14 cellular contexts compared by ENCODE assay signal in genomic region chr5:68249520-68249919, GRCh38. TPM values are rescaled to one million over a fixed set of nuclear protein-coding genes. Genes with fewer than 3 reads are reported as not detected.
DNase-seq lines count a peak whose midpoint lies in the region; ATAC-seq and TF ChIP-seq lines count a peak whose summit lies in the region.
"Had no signal": no experiment of that assay in that cellular context is flagged by ENCODE, and none has a peak within 500 bp of the region (broad histone marks: within the 10 kb centered on the region; RNA-seq: fewer than 3 reads in every experiment).

No MANE protein-coding gene starts in this region.

- no peaks in the 10 kb centered on the region for H3K27me3 Mint-ChIP-seq in MCF 10A (ENCODE audit: insufficient read depth, unreplicated experiment)
- H3K27me3 Mint-ChIP-seq in naive thymus-derived CD8-positive, alpha-beta T cell: no peaks in the 10 kb centered on the region

- H3K27ac ChIP-seq in mammary epithelial cell (ENCODE audit: insufficient read depth, low read depth, low read length) (no peak overlapping the region), breast epithelium (peak overlapping the region; percentile 81 to 86), upper lobe of left lung (peak overlapping the region; percentile 31 to 83 (median 72)), aorta (ENCODE audit: low read depth in 1 of 2, low read length in 2 of 2) (no peak overlapping the region), MM.1S (ENCODE audit: low read length) (no peak overlapping the region)

- POLR2A ChIA-PET in MCF 10A (lab: Yijun Ruan, JAX): interaction anchor here (0.8 to 5.3 kb wide), 6 partner anchors 9 to 756 kb away, joined by 3 to 54 read pairs (median 4); partner anchors contain the start of gene PIK3R1
- POLR2A ChIA-PET in naive thymus-derived CD8-positive, alpha-beta T cell (lab: Charles Lee): interaction anchor here (2.2 kb wide), 1 partner anchor 34 kb away, joined by 18 read pairs; the partner anchor contains the start of gene PIK3R1

- in situ Hi-C loops in mammary epithelial cell (cut with MboI; ENCODE audit: low sequenced_read_pairs in 2 of 2): no loop called here

- no peak for ATAC-seq in naive thymus-derived CD8-positive, alpha-beta T cell
- ATAC-seq in upper lobe of left lung (ENCODE audit: low FRiP score in 2 of 2) (no peak), aorta (ENCODE audit: low FRiP score) (no peak)
- ATAC-seq: SK-N-SH treated with all-trans-retinoic acid at 6 μM for 48 hours had no signal

- H3K4me3 ChIP-seq in mammary epithelial cell (replicated peaks in 1 of 3; ENCODE audit: insufficient read depth in 1 of 3, low read depth in 2 of 3, low read length in 3 of 3): no peak overlapping the region
- H3K4me3 ChIP-seq in breast epithelium: no peak overlapping the region
- H3K4me3 ChIP-seq in upper lobe of left lung: no peak overlapping the region
- H3K4me3 ChIP-seq in aorta (ENCODE audit: low read length in 2 of 2): no peak overlapping the region
- no peak overlapping the region for H3K4me3 ChIP-seq in MM.1S (ENCODE audit: low read length)

- H3K36me3 ChIP-seq in mammary epithelial cell (ENCODE audit: insufficient read depth, low read length) (no peaks in the 10 kb centered on the region), breast epithelium (no peaks in the 10 kb centered on the region), upper lobe of left lung (no peaks in the 10 kb centered on the region), aorta (ENCODE audit: control insufficient read depth in 1 of 2, insufficient read depth in 2 of 2, low read length in 1 of 2) (no peaks in the 10 kb centered on the region), MM.1S (replicated peaks; ENCODE audit: insufficient read depth, low read length) (no peaks in the 10 kb centered on the region)

- TF ChIP-seq EP300 in upper lobe of left lung (IDR thresholded peaks at IDR 0.05): no peak

- peak overlapping the region; percentile 31 for H3K27ac Mint-ChIP-seq in MCF 10A (ENCODE audit: low read depth, unreplicated experiment)
- peak overlapping the region; percentile 61 to 94 (median 86) for H3K27ac Mint-ChIP-seq in naive thymus-derived CD8-positive, alpha-beta T cell

- no peak for DNase-seq in MCF 10A (ENCODE audit: unreplicated experiment)
- DNase-seq in mammary epithelial cell: no peak
- DNase-seq in breast epithelium (ENCODE audit: low spot score in 2 of 2): no peak
- no peak for DNase-seq in naive thymus-derived CD8-positive, alpha-beta T cell
- DNase-seq in upper lobe of left lung: no peak
- no peak for DNase-seq in aorta
- no peak for DNase-seq in MM.1S
- no peak for DNase-seq in middle frontal gyrus (ENCODE audit: extremely low spot score, low spot score)
- DNase-seq: activated effector memory CD4-positive, alpha-beta T cell treated with anti-CD3 and anti-CD28 coated beads, Interleukin-2, amount 50 U/mL, for 16 hours; NCI-H1930; NCI-H526; stimulated activated CD4-positive, alpha-beta T cell treated with anti-CD3 and anti-CD28 coated beads, Interleukin-4, amount 100 ng/mL, for 1 hour; stimulated activated CD8-positive, alpha-beta memory T cell treated with anti-CD3 and anti-CD28 coated beads, Interleukin-4, amount 100 ng/mL, for 48 hours had no signal

- H3K9me3 ChIP-seq in mammary epithelial cell (replicated peaks; ENCODE audit: insufficient read depth, low read length) (no peaks in the 10 kb centered on the region), breast epithelium (no peaks in the 10 kb centered on the region), upper lobe of left lung (no peaks in the 10 kb centered on the region), aorta (ENCODE audit: control insufficient read depth, low read length) (no peaks in the 10 kb centered on the region), MM.1S (replicated peaks; ENCODE audit: insufficient read depth, low read length) (no peaks in the 10 kb centered on the region)

- peaks cover 88% of the 10 kb centered on the region for H3K36me3 Mint-ChIP-seq in MCF 10A (ENCODE audit: insufficient read depth, unreplicated experiment)
- no peaks in the 10 kb centered on the region for H3K36me3 Mint-ChIP-seq in naive thymus-derived CD8-positive, alpha-beta T cell

- H4K20me1 ChIP-seq in mammary epithelial cell (ENCODE audit: insufficient read depth, low read length) (no peaks in the 10 kb centered on the region), MM.1S (ENCODE audit: insufficient read depth, low read length) (no peaks in the 10 kb centered on the region)

- BruUV-seq in MCF 10A (replicated peaks; lab: Mats Ljungman, UMichigan) (no TSS peak), mammary epithelial cell (replicated peaks; lab: Mats Ljungman, UMichigan) (no TSS peak)

- H3K27me3 ChIP-seq in mammary epithelial cell (ENCODE audit: insufficient read depth, low read length): no peaks in the 10 kb centered on the region
- H3K27me3 ChIP-seq in breast epithelium: no peaks in the 10 kb centered on the region
- H3K27me3 ChIP-seq in upper lobe of left lung: no peaks in the 10 kb centered on the region
- no peaks in the 10 kb centered on the region for H3K27me3 ChIP-seq in aorta (ENCODE audit: control insufficient read depth in 1 of 2, insufficient read depth in 2 of 2, low read length in 1 of 2)
- no peaks in the 10 kb centered on the region for H3K27me3 ChIP-seq in MM.1S (replicated peaks; ENCODE audit: insufficient read depth, low read length)

- TF ChIP-seq CTCF in MCF 10A (IDR thresholded peaks at IDR 0.05; ENCODE audit: unreplicated experiment) (no peak), mammary epithelial cell (conservative IDR thresholded peaks at IDR 0.05 in 1 of 2, IDR thresholded peaks at IDR 0.05 in 1 of 2; ENCODE audit: extremely low read depth in 1 of 2, insufficient read depth in 1 of 2, low read depth in 1 of 2, low read length in 2 of 2) (no peak), breast epithelium (IDR thresholded peaks at IDR 0.05) (no peak), upper lobe of left lung (IDR thresholded peaks at IDR 0.05) (no peak), MM.1S (IDR thresholded peaks at IDR 0.05; ENCODE audit: low read length) (no peak)

- TF ChIP-seq POLR2A in breast epithelium (IDR thresholded peaks at IDR 0.05) (no peak), upper lobe of left lung (IDR thresholded peaks at IDR 0.05) (no peak)

- no peaks in the 10 kb centered on the region for H3K9me3 Mint-ChIP-seq in MCF 10A (ENCODE audit: unreplicated experiment)
- no peaks in the 10 kb centered on the region for H3K9me3 Mint-ChIP-seq in naive thymus-derived CD8-positive, alpha-beta T cell

- H3K4me1 Mint-ChIP-seq in MCF 10A (ENCODE audit: insufficient read depth, unreplicated experiment): peaks cover 61% of the 10 kb centered on the region
- peaks cover 33 to 88% (median 79%) of the 10 kb centered on the region in 4 donors for H3K4me1 Mint-ChIP-seq in naive thymus-derived CD8-positive, alpha-beta T cell

- peaks cover 97% of the 10 kb centered on the region for H3K79me2 ChIP-seq in mammary epithelial cell (ENCODE audit: insufficient read depth, low read length)
- H3K79me2 ChIP-seq in MM.1S (ENCODE audit: low read length): peaks cover 12% of the 10 kb centered on the region; the same call in 1 of the 2 replicates

- H3K9me2 ChIP-seq in MM.1S (replicated peaks; ENCODE audit: insufficient read depth, low read length): no peaks in the 10 kb centered on the region

- H2AFZ ChIP-seq in mammary epithelial cell (ENCODE audit: low read depth, low read length) (no peak overlapping the region), MM.1S (ENCODE audit: low read length) (no peak overlapping the region)

- dilution Hi-C loops in mammary epithelial cell (cut with HindIII; ENCODE audit: low sequenced_read_pairs): no loop called here

- 97% methylated on average over 2 of the region's 2 CpGs for WGBS in mammary epithelial cell (ENCODE audit: low coverage, missing lambda C conversion rate)
- WGBS in upper lobe of left lung, 2 donors: 91 to 96% methylated on average over 2 of the region's 2 CpGs
- 96% methylated on average over 2 of the region's 2 CpGs for WGBS in aorta, 2 donors

- no peak overlapping the region for H3K4me2 ChIP-seq in mammary epithelial cell (ENCODE audit: insufficient read depth, low read depth, low read length)
- no peak overlapping the region for H3K4me2 ChIP-seq in MM.1S (ENCODE audit: low read depth, low read length)

- H3K9ac ChIP-seq in mammary epithelial cell (ENCODE audit: insufficient read depth, low read length) (no peak overlapping the region), MM.1S (ENCODE audit: low read length) (no peak overlapping the region)

- H3K4me1 ChIP-seq in mammary epithelial cell (ENCODE audit: insufficient read depth, low read length) (peaks cover 37% of the 10 kb centered on the region), breast epithelium (peaks cover 4 to 20% of the 10 kb centered on the region in 2 donors), upper lobe of left lung (peaks cover 43 to 53% (median 48%) of the 10 kb centered on the region in 4 donors), aorta (ENCODE audit: control insufficient read depth in 1 of 2, insufficient read depth in 2 of 2, low read length in 2 of 2) (peaks cover 7 to 11% of the 10 kb centered on the region in 2 donors), MM.1S (ENCODE audit: low read length) (no peaks in the 10 kb centered on the region)

- CTCF ChIA-PET in MCF 10A (lab: Yijun Ruan, JAX) (interaction anchor here (0.5 to 0.6 kb wide), 2 partner anchors 243 to 1149 kb away, joined by 3 read pairs; no protein-coding TSS in a partner anchor), mammary epithelial cell (lab: Charles Lee; ENCODE audit: low non-redundant PET) (no interaction called here)

- intact Hi-C loops in MCF 10A (cut with micrococcal nuclease): no loop called here
- intact Hi-C loops in mammary epithelial cell (cut with micrococcal nuclease): no loop called here
- intact Hi-C loops in breast epithelium (cut with DNase I; ENCODE audit: low total_unique reads): no loop called here
- intact Hi-C loops in aorta (cut with DNase I): no loop called here

- no peaks in the 10 kb centered on the region for H3F3A ChIP-seq in MM.1S (ENCODE audit: insufficient read depth, low read length)

- no peak overlapping the region for H3K4me3 Mint-ChIP-seq in MCF 10A (ENCODE audit: unreplicated experiment)
- peak overlapping the region in 2 of 10 donors; percentile 8 to 60 for H3K4me3 Mint-ChIP-seq in naive thymus-derived CD8-positive, alpha-beta T cell

RNA-seq across cellular contexts. Expression of gene PIK3R1, which starts 34.0 kb away (rescaled TPM):
- 124 and 151 TPM in 2 replicates for total RNA-seq in MCF 10A (2022)
- 100 to 1,000 TPM in 1 of 2 donors, 10 to 100 TPM in 1; 74.3 to 195 TPM for total RNA-seq in mammary epithelial cell
- 11.1 TPM for polyA plus RNA-seq in mammary epithelial cell
- polyA minus RNA-seq in mammary epithelial cell: 96.6 TPM
- total RNA-seq in breast epithelium: 100 to 1,000 TPM; 193 to 429 (median 275) TPM
- total RNA-seq in naive thymus-derived CD8-positive, alpha-beta T cell: 10 to 100 TPM; 91.4 to 98.3 TPM
- 10 to 100 TPM; 69.1 to 98.1 (median 71.3) TPM for polyA plus RNA-seq in naive thymus-derived CD8-positive, alpha-beta T cell
- 100 to 1,000 TPM in 1 of 6 donors, 10 to 100 TPM in 5; 52.3 to 112 (median 92.5) TPM for total RNA-seq in upper lobe of left lung
- 100 to 1,000 TPM in 1 of 2 donors, 10 to 100 TPM in 1; 63.4 to 132 TPM for total RNA-seq in aorta
- polyA plus RNA-seq in aorta: 10 to 100 TPM; 12.3 to 23.2 TPM

Comparison
In these comparisons a context has a peak if more than half of its experiments do, and no peak if none do; other contexts are left out.
1. H3K27ac ChIP-seq: peak in breast epithelium (2 of 2) and upper lobe of left lung (4 of 4); none in mammary epithelial cell (single experiment), aorta (0 of 2) and MM.1S (single experiment).